In genomic region chr14:64680675-64681060, GRCh38 we compare ENCODE assay signal across 15 cellular contexts. TPM values are rescaled to one million over a fixed set of nuclear protein-coding genes. Genes with fewer than 3 reads are reported as not detected.
DNase-seq lines count a peak whose midpoint lies in the region; ATAC-seq and TF ChIP-seq lines count a peak whose summit lies in the region.
"Had no signal": no experiment of that assay in that cellular context is flagged by ENCODE, and none has a peak within 500 bp of the region (broad histone marks: within the 10 kb centered on the region; RNA-seq: fewer than 3 reads in every experiment).

No MANE protein-coding gene starts in this region.

- BruUV-seq in mammary epithelial cell (replicated peaks; lab: Mats Ljungman, UMichigan): TSS peak; percentile 58

- H3K9me3 Mint-ChIP-seq in GM23338 (no peaks in the 10 kb centered on the region), mesothelial cell of epicardium (no peaks in the 10 kb centered on the region)
- no peaks in the 10 kb centered on the region for H3K9me3 Mint-ChIP-seq in activated CD4-positive, alpha-beta T cell treated with anti-CD3 and anti-CD28 coated beads for 36 hours (ENCODE audit: low read depth)
- H3K9me3 Mint-ChIP-seq: H9, naive B cell had no signal

- intact Hi-C loops in mammary epithelial cell (cut with micrococcal nuclease): loop anchor here (1.0 to 2.0 kb wide), 4 partner anchors 27 to 78 kb away; no protein-coding TSS in a partner anchor
- intact Hi-C loops in stomach (cut with DNase I; ENCODE audit: low total_unique reads): no loop called here
- intact Hi-C loops in activated CD4-positive, alpha-beta T cell treated with anti-CD3 and anti-CD28 coated beads for 36 hours (cut with DNase I, micrococcal nuclease): no loop called here

- H3K4me1 ChIP-seq in GM23338 (ENCODE audit: insufficient read depth) (0 out of 2 replicates have a peak, but pooled peaks cover 14% of the 10 kb centered on the region), mammary epithelial cell (ENCODE audit: insufficient read depth, low read length) (peaks cover 45% of the 10 kb centered on the region), stomach (peaks cover 14 to 48% (median 30%) of the 10 kb centered on the region in 4 donors), Karpas-422 (ENCODE audit: low read length) (no peaks in the 10 kb centered on the region)

- H3F3A ChIP-seq in GM23338 (replicated peaks; ENCODE audit: low read depth): 0 out of 2 replicates have a peak, but pooled peaks cover 4% of the 10 kb centered on the region

- H3K4me3 ChIP-seq in GM23338: no peak overlapping the region
- no peak overlapping the region for H3K4me3 ChIP-seq in mammary epithelial cell (replicated peaks in 1 of 3; ENCODE audit: insufficient read depth in 1 of 3, low read depth in 2 of 3, low read length in 3 of 3)
- no peak overlapping the region for H3K4me3 ChIP-seq in stomach
- no peak overlapping the region for H3K4me3 ChIP-seq in Karpas-422 (ENCODE audit: low read length)
- H3K4me3 ChIP-seq: Peyer's patch had no signal

- CTCF ChIA-PET in mammary epithelial cell (lab: Charles Lee; ENCODE audit: low non-redundant PET): interaction anchor here (0.6 to 0.7 kb wide), 2 partner anchors 36 to 240 kb away, joined by 3 read pairs; no protein-coding TSS in a partner anchor
- CTCF ChIA-PET in activated CD4-positive, alpha-beta T cell treated with anti-CD3 and anti-CD28 coated beads for 36 hours (lab: Charles Lee): interaction anchor here (0.6 kb wide), 1 partner anchor 369 kb away, joined by 3 read pairs; no protein-coding TSS in a partner anchor

- no peaks in the 10 kb centered on the region for H3K9me3 ChIP-seq in mammary epithelial cell (replicated peaks; ENCODE audit: insufficient read depth, low read length)
- no peaks in the 10 kb centered on the region for H3K9me3 ChIP-seq in stomach
- H3K9me3 ChIP-seq in Karpas-422 (ENCODE audit: low read length): no peaks in the 10 kb centered on the region
- H3K9me3 ChIP-seq: Peyer's patch had no signal

- TF ChIP-seq POLR2A in stomach (IDR thresholded peaks at IDR 0.05): no peak

- H3K36me3 ChIP-seq in GM23338 (ENCODE audit: insufficient read depth) (no peaks in the 10 kb centered on the region), mammary epithelial cell (ENCODE audit: insufficient read depth, low read length) (no peaks in the 10 kb centered on the region), stomach (no peaks in the 10 kb centered on the region), Karpas-422 (ENCODE audit: insufficient read depth, low read length) (no peaks in the 10 kb centered on the region)
- H3K36me3 ChIP-seq: Peyer's patch had no signal

- dilution Hi-C loops in mammary epithelial cell (cut with HindIII; ENCODE audit: low sequenced_read_pairs): no loop called here

- H3K9ac ChIP-seq in mammary epithelial cell (ENCODE audit: insufficient read depth, low read length) (peak overlapping the region; percentile 69), Karpas-422 (ENCODE audit: low read length) (no peak overlapping the region)

- in situ Hi-C loops in mammary epithelial cell (cut with MboI; ENCODE audit: low sequenced_read_pairs in 2 of 2): no loop called here

- no peak overlapping the region for H3K4me3 Mint-ChIP-seq in GM23338
- no peak overlapping the region for H3K4me3 Mint-ChIP-seq in mesothelial cell of epicardium
- H3K4me3 Mint-ChIP-seq in activated CD4-positive, alpha-beta T cell treated with anti-CD3 and anti-CD28 coated beads for 36 hours: no peak overlapping the region
- H3K4me3 Mint-ChIP-seq: H9, naive B cell had no signal

- POLR2A ChIA-PET in activated CD4-positive, alpha-beta T cell treated with anti-CD3 and anti-CD28 coated beads for 36 hours (lab: Charles Lee): no interaction called here

- no peak for TF ChIP-seq CTCF in GM23338 (conservative IDR thresholded peaks at IDR 0.05; ENCODE audit: low read depth in 2 of 2)
- no peak for TF ChIP-seq CTCF in mammary epithelial cell (conservative IDR thresholded peaks at IDR 0.05 in 1 of 2, IDR thresholded peaks at IDR 0.05 in 1 of 2; ENCODE audit: extremely low read depth in 1 of 2, insufficient read depth in 1 of 2, low read depth in 1 of 2, low read length in 2 of 2)
- TF ChIP-seq CTCF in mesothelial cell of epicardium (IDR thresholded peaks at IDR 0.05; ENCODE audit: unreplicated experiment): no peak
- TF ChIP-seq CTCF in stomach (IDR thresholded peaks at IDR 0.05): no peak

- H3K27ac ChIP-seq in GM23338 (ENCODE audit: low read depth) (no peak overlapping the region), mammary epithelial cell (ENCODE audit: insufficient read depth, low read depth, low read length) (peak overlapping the region; percentile 94), stomach (peak overlapping the region in 4 of 5 donors; percentile 36 to 83 (median 62)), Karpas-422 (ENCODE audit: low read length) (no peak overlapping the region)

- H3K4me1 Mint-ChIP-seq in GM23338: peaks cover 23% of the 10 kb centered on the region
- peaks cover 47% of the 10 kb centered on the region for H3K4me1 Mint-ChIP-seq in mesothelial cell of epicardium
- peaks cover 3% of the 10 kb centered on the region for H3K4me1 Mint-ChIP-seq in activated CD4-positive, alpha-beta T cell treated with anti-CD3 and anti-CD28 coated beads for 36 hours

- H3K27me3 ChIP-seq in GM23338 (ENCODE audit: insufficient read depth): no peaks in the 10 kb centered on the region
- H3K27me3 ChIP-seq in mammary epithelial cell (ENCODE audit: insufficient read depth, low read length): no peaks in the 10 kb centered on the region
- no peaks in the 10 kb centered on the region for H3K27me3 ChIP-seq in stomach
- no peaks in the 10 kb centered on the region for H3K27me3 ChIP-seq in Karpas-422 (ENCODE audit: low read length)
- H3K27me3 ChIP-seq: Peyer's patch had no signal

- H3K36me3 Mint-ChIP-seq in GM23338 (ENCODE audit: low read depth): no peaks in the 10 kb centered on the region
- no peaks in the 10 kb centered on the region for H3K36me3 Mint-ChIP-seq in mesothelial cell of epicardium
- no peaks in the 10 kb centered on the region for H3K36me3 Mint-ChIP-seq in activated CD4-positive, alpha-beta T cell treated with anti-CD3 and anti-CD28 coated beads for 36 hours (ENCODE audit: low read depth)
- H3K36me3 Mint-ChIP-seq: naive B cell had no signal

- H3K9me2 ChIP-seq in GM23338 (ENCODE audit: insufficient read depth) (no peaks in the 10 kb centered on the region), Karpas-422 (replicated peaks; ENCODE audit: insufficient read depth, low read length) (no peaks in the 10 kb centered on the region)

- no peak for TF ChIP-seq EP300 in stomach (IDR thresholded peaks at IDR 0.05)

- WGBS in mammary epithelial cell (ENCODE audit: low coverage, missing lambda C conversion rate): 23% methylated on average over 4 of the region's 4 CpGs
- WGBS in stomach, 5 donors: 60 to 86% (median 78%) methylated on average over 4 of the region's 4 CpGs

- H3K4me2 ChIP-seq in GM23338 (no peak overlapping the region), mammary epithelial cell (ENCODE audit: insufficient read depth, low read depth, low read length) (peak overlapping the region; percentile 40), Karpas-422 (ENCODE audit: low read depth, low read length, poor library complexity, severe bottlenecking) (no peak overlapping the region)

- H2AFZ ChIP-seq in GM23338 (peak overlapping the region; percentile 63), mammary epithelial cell (ENCODE audit: low read depth, low read length) (peak overlapping the region; percentile 66), Karpas-422 (ENCODE audit: low read length) (no peak overlapping the region)

- no peaks in the 10 kb centered on the region for H4K20me1 ChIP-seq in GM23338 (replicated peaks; ENCODE audit: insufficient read depth)
- no peaks in the 10 kb centered on the region for H4K20me1 ChIP-seq in mammary epithelial cell (ENCODE audit: insufficient read depth, low read length)
- H4K20me1 ChIP-seq in Karpas-422 (ENCODE audit: insufficient read depth, low read depth, low read length): no peaks in the 10 kb centered on the region

- DNase-seq in GM23338 (ENCODE audit: low spot score): no peak
- DNase-seq in mammary epithelial cell: no peak
- DNase-seq in mesothelial cell of epicardium (ENCODE audit: low spot score in 2 of 2, unreplicated experiment in 2 of 2): no peak
- no peak for DNase-seq in stomach
- DNase-seq in NCI-H69 (lab: John Stamatoyannopoulos, UW): no peak
- no peak for DNase-seq in activated CD4-positive, alpha-beta T cell treated with anti-CD3 and anti-CD28 coated beads for 36 hours
- no peak for DNase-seq in Karpas-422
- DNase-seq in NCI-H526 treated with DMSO at 0.1 percent for 48 hours (lab: John Stamatoyannopoulos, UW): no peak
- DNase-seq: activated CD4-positive, alpha-beta T cell treated with anti-CD3 and anti-CD28 coated beads for 48 hours; activated T-cell treated with anti-CD3 and anti-CD28 coated beads, Interleukin-2, amount 50 U/mL, for 48 hours; H9; naive B cell; NCI-H1436; Peyer's patch; T-helper 1 cell had no signal

- H3K27ac Mint-ChIP-seq in GM23338 (no peak overlapping the region), mesothelial cell of epicardium (peak overlapping the region; percentile 82)
- H3K27ac Mint-ChIP-seq in activated CD4-positive, alpha-beta T cell treated with anti-CD3 and anti-CD28 coated beads for 36 hours: no peak overlapping the region
- H3K27ac Mint-ChIP-seq: H9 had no signal

- no peaks in the 10 kb centered on the region for H3K79me2 ChIP-seq in GM23338 (replicated peaks; ENCODE audit: insufficient read depth)
- no peaks in the 10 kb centered on the region for H3K79me2 ChIP-seq in mammary epithelial cell (ENCODE audit: insufficient read depth, low read length)
- H3K79me2 ChIP-seq in Karpas-422 (ENCODE audit: low read length): no peaks in the 10 kb centered on the region

- peaks cover 4% of the 10 kb centered on the region for H3K27me3 Mint-ChIP-seq in GM23338 (ENCODE audit: insufficient read depth, low read depth, poor library complexity)
- no peaks in the 10 kb centered on the region for H3K27me3 Mint-ChIP-seq in mesothelial cell of epicardium (ENCODE audit: low read depth)
- H3K27me3 Mint-ChIP-seq in activated CD4-positive, alpha-beta T cell treated with anti-CD3 and anti-CD28 coated beads for 36 hours: no peaks in the 10 kb centered on the region
- H3K27me3 Mint-ChIP-seq: naive B cell had no signal

- no peak for ATAC-seq in GM23338
- ATAC-seq in activated CD4-positive, alpha-beta T cell treated with anti-CD3 and anti-CD28 coated beads for 36 hours: no peak

TF ChIP-seq in GM23338, 12 proteins besides CTCF, POLR2A, EP300 and RAD21 (continues in another document):
- no peak for TF ChIP-seq STAT1 (IDR thresholded peaks at IDR 0.05; ENCODE audit: unreplicated experiment)

RNA-seq across cellular contexts. Expression of gene PLEKHG3, which starts 23.6 kb away (rescaled TPM):
- total RNA-seq in GM23338 (2014; rRNA removed; shearing (Covaris generic)): 83.1 and 83.9 TPM in 2 replicates
- polyA plus RNA-seq in GM23338 (2016; fragmentation: Nextera tagmentation; extraction: Ambion mirVana): 23.0 and 30.8 TPM in 2 replicates
- total RNA-seq in mammary epithelial cell: 100 to 1,000 TPM in 1 of 2 donors, 10 to 100 TPM in 1; 47.8 to 137 TPM
- polyA plus RNA-seq in mammary epithelial cell: 68.7 TPM
- polyA minus RNA-seq in mammary epithelial cell: 80.7 TPM
- total RNA-seq in mesothelial cell of epicardium: 141 to 142 TPM (median 142 TPM) in 3 replicates
- 100 to 1,000 TPM in 1 of 5 donors, 10 to 100 TPM in 4; 25.3 to 292 (median 27.2) TPM for total RNA-seq in stomach
- polyA plus RNA-seq in stomach: 10 to 100 TPM in 1 of 3 donors, 1 to 10 TPM in 2; 7.3 to 24.8 (median 9.2) TPM
- total RNA-seq in activated CD4-positive, alpha-beta T cell treated with anti-CD3 and anti-CD28 coated beads for 36 hours: 1 to 10 TPM; 6.3 to 7.1 TPM
- not detected in 2 replicates for total RNA-seq in Karpas-422 (2014; rRNA removed; shearing (Covaris generic); ENCODE audit: low replicate concordance)

Comparison
In these comparisons a context has a peak if more than half of its experiments do, and no peak if none do; other contexts are left out.
1. H3K27ac ChIP-seq: peak in mammary epithelial cell (single experiment) and stomach (4 of 5); none in GM23338 (single experiment) and Karpas-422 (single experiment).